ENCODE assay signal across 1 cellular context in genomic region chr6:87078983-87079616, GRCh38.
TF ChIP-seq lines count a peak whose summit lies in the region.

No MANE protein-coding gene starts in this region.

TF ChIP-seq in K562, 482 proteins besides CTCF, POLR2A, EP300 and RAD21 (continued from another document):
- TF ChIP-seq C11orf30 (IDR thresholded peaks at IDR 0.05; ENCODE audit: low read depth) (peak; percentile 76), ZNF316 (IDR thresholded peaks at IDR 0.05) (peak; percentile 83), MAFG (tag; conservative IDR thresholded peaks at IDR 0.05) (peak; percentile 77), TFAP4 (CRISPR knock-in tag; IDR thresholded peaks at IDR 0.05; ENCODE audit: borderline replicate concordance) (peak; percentile 20; the same call in 1 of the 2 replicates), KLF16 (IDR thresholded peaks at IDR 0.05) (0 out of 2 replicates have a peak, but pooled peaks have one; percentile 27), MAFK (IDR thresholded peaks at IDR 0.05; ENCODE audit: low read length) (peak; percentile 55), JUND (IDR thresholded peaks at IDR 0.05; ENCODE audit: borderline replicate concordance, low read depth, low read length) (0 out of 2 replicates have a peak, but pooled peaks have one; percentile 32), JUND (tag; IDR thresholded peaks at IDR 0.05; ENCODE audit: borderline replicate concordance, low read depth, low read length) (no peak; the same call in 2 of the 3 replicates), SMC3 (conservative IDR thresholded peaks at IDR 0.05; ENCODE audit: insufficient read depth, low read depth, low read length) (0 out of 2 replicates have a peak, but pooled peaks have one; percentile 20)
